Comparison of ENCODE assay signal across 8 cellular contexts in genomic region chr19:51926784-51927741, GRCh38. TPM values are rescaled to one million over a fixed set of nuclear protein-coding genes. Genes with fewer than 3 reads are reported as not detected.
DNase-seq lines count a peak whose midpoint lies in the region; ATAC-seq and TF ChIP-seq lines count a peak whose summit lies in the region.

Gene ZNF613 (plus strand): TSS chr19:51927472. CDS start chr19:51936221, 8,749 bp downstream.

- H3K27ac ChIP-seq in lower lobe of right lung, result peak within 1 kb of the TSS; percentile 83

- TF ChIP-seq CTCF in BJ (IDR thresholded peaks at IDR 0.05; ENCODE audit: insufficient read depth, low read depth, low read length) (peak; percentile 28; the same call in 1 of the 2 replicates), lower lobe of right lung (IDR thresholded peaks at IDR 0.05) (peak; percentile 27)

- peak within 1 kb of the TSS; percentile 95 for H3K4me3 ChIP-seq in BJ (ENCODE audit: low read depth, low read length)
- peak within 1 kb of the TSS; percentile 85 for H3K4me3 ChIP-seq in lower lobe of right lung

- DNase-seq in BJ (ENCODE audit: low read depth) (peak; percentile 53), GM19240 (ENCODE audit: insufficient read length, low spot score) (peak; percentile 72), NCI-H748 treated with DMSO at 0.1 percent for 48 hours (lab: John Stamatoyannopoulos, UW) (peak; percentile 96), lower lobe of right lung (peak; percentile 90)
- DNase-seq in activated CD8-positive, alpha-beta T cell treated with anti-CD3 and anti-CD28 coated beads, Interleukin-2, amount 10 ng/mL, durations not matched to agents 7 days and 5 days, result peak; percentile 90
- DNase-seq in effector CD4-positive, alpha-beta T cell, result peak; percentile 76
- peak; percentile 60 to 73 (median 71) for DNase-seq in stimulated activated CD4-positive, alpha-beta T cell treated with anti-CD3 and anti-CD28 coated beads, TNF-alpha, amount 100 ng/mL, for 1 hour (ENCODE audit: low read depth in 3 of 3, low spot score in 1 of 3)

- peak within 1 kb of the TSS; percentile 90 for H3K27ac Mint-ChIP-seq in activated CD8-positive, alpha-beta T cell treated with anti-CD3 and anti-CD28 coated beads, Interleukin-2, amount 10 ng/mL, durations not matched to agents 7 days and 5 days

- H3K9me3 Mint-ChIP-seq in activated CD8-positive, alpha-beta T cell treated with anti-CD3 and anti-CD28 coated beads, Interleukin-2, amount 10 ng/mL, durations not matched to agents 7 days and 5 days (ENCODE audit: insufficient read depth), result peaks cover 61% of the 10 kb centered on the region

- ATAC-seq in HG03521 (IDR thresholded peaks at IDR 0.05; ENCODE audit: unreplicated experiment), result peak; percentile 52
- peak; percentile 94 for ATAC-seq in activated CD8-positive, alpha-beta T cell treated with anti-CD3 and anti-CD28 coated beads, Interleukin-2, amount 10 ng/mL, durations not matched to agents 7 days and 5 days
- ATAC-seq in lower lobe of right lung, result peak; percentile 98 to 99

- H3K4me3 Mint-ChIP-seq in activated CD8-positive, alpha-beta T cell treated with anti-CD3 and anti-CD28 coated beads, Interleukin-2, amount 10 ng/mL, durations not matched to agents 7 days and 5 days, result peak within 1 kb of the TSS; percentile 99

- CTCF ChIA-PET in BJ (lab: Yijun Ruan, JAX), result interaction anchor here (2.0 kb wide), 1 partner anchor 10 kb away, joined by 7 read pairs; no protein-coding TSS in a partner anchor
- CTCF ChIA-PET in activated CD8-positive, alpha-beta T cell treated with anti-CD3 and anti-CD28 coated beads, Interleukin-2, amount 10 ng/mL, durations not matched to agents 7 days and 5 days (lab: Charles Lee), result no interaction called here

- intact Hi-C loops in lower lobe of right lung (cut with DNase I), result no loop called here

- H3K27me3 Mint-ChIP-seq in activated CD8-positive, alpha-beta T cell treated with anti-CD3 and anti-CD28 coated beads, Interleukin-2, amount 10 ng/mL, durations not matched to agents 7 days and 5 days (ENCODE audit: low read depth), result no peaks in the 10 kb centered on the region

- peaks cover 68% of the 10 kb centered on the region for H3K36me3 Mint-ChIP-seq in activated CD8-positive, alpha-beta T cell treated with anti-CD3 and anti-CD28 coated beads, Interleukin-2, amount 10 ng/mL, durations not matched to agents 7 days and 5 days (ENCODE audit: low read depth)

- POLR2A ChIA-PET in BJ (lab: Charles Lee), result no interaction called here
- POLR2A ChIA-PET in activated CD8-positive, alpha-beta T cell treated with anti-CD3 and anti-CD28 coated beads, Interleukin-2, amount 10 ng/mL, durations not matched to agents 7 days and 5 days (lab: Charles Lee), result no interaction called here

- H3K27me3 ChIP-seq in BJ (ENCODE audit: control insufficient read depth, insufficient read depth, low read length) (no peaks in the 10 kb centered on the region), lower lobe of right lung (ENCODE audit: low read depth) (no peaks in the 10 kb centered on the region)

- H3K9me3 ChIP-seq in lower lobe of right lung, result peaks cover 25% of the 10 kb centered on the region

- H3K4me1 ChIP-seq in lower lobe of right lung, result peaks cover 9% of the 10 kb centered on the region

- H3K36me3 ChIP-seq in BJ (ENCODE audit: control insufficient read depth, insufficient read depth, low read length), result peaks cover 2% of the 10 kb centered on the region; the same call in 1 of the 2 replicates
- peaks cover 18% of the 10 kb centered on the region for H3K36me3 ChIP-seq in lower lobe of right lung

- peaks cover 17% of the 10 kb centered on the region for H3K4me1 Mint-ChIP-seq in activated CD8-positive, alpha-beta T cell treated with anti-CD3 and anti-CD28 coated beads, Interleukin-2, amount 10 ng/mL, durations not matched to agents 7 days and 5 days (ENCODE audit: low read depth)

RNA-seq across cellular contexts. Expression of gene ZNF613, which starts in this region (rescaled TPM):
- polyA plus RNA-seq in BJ (2011; rRNA removed), result 5.1 and 6.6 TPM in 2 replicates
- 6.0 and 6.1 TPM in 2 replicates for polyA minus RNA-seq in BJ (2011; rRNA and poly(A)+ RNA removed)
- total RNA-seq in activated CD8-positive, alpha-beta T cell treated with anti-CD3 and anti-CD28 coated beads, Interleukin-2, amount 10 ng/mL, durations not matched to agents 7 days and 5 days, result 1 to 10 TPM; 6.3 to 8.2 TPM
- 7.9 TPM for total RNA-seq in lower lobe of right lung

Comparison
In these comparisons a context has a peak if more than half of its experiments do, and no peak if none do; other contexts are left out.
1. Peak in every context shown above with its lines: DNase-seq, ATAC-seq, H3K4me3 ChIP-seq and H3K27ac ChIP-seq.